25 cellular contexts compared by ENCODE assay signal in genomic region chr3:75395601-75396315, GRCh38.
DNase-seq lines count a peak whose midpoint lies in the region; ATAC-seq, FAIRE-seq and TF ChIP-seq lines count a peak whose summit lies in the region.
"Had no signal": no experiment of that assay in that cellular context is flagged by ENCODE, and none has a peak within 500 bp of the region (broad histone marks: within the 10 kb centered on the region; RNA-seq: fewer than 3 reads in every experiment).

No MANE protein-coding gene starts in this region.

- H3K4me3 ChIP-seq in esophagus (ENCODE audit: low read depth in 1 of 2, low read length in 2 of 2), result peak overlapping the region; percentile 14 to 29
- H3K4me3 ChIP-seq in parathyroid adenoma (ENCODE audit: low read depth, low read length), result peak overlapping the region; percentile 13
- H3K4me3 ChIP-seq in upper lobe of right lung, result peak overlapping the region; percentile 26
- H3K4me3 ChIP-seq: adrenal gland, BLaER1, GM23338, MG63 had no signal

- H3K4me1 Mint-ChIP-seq in naive thymus-derived CD8-positive, alpha-beta T cell, result no peaks in the 10 kb centered on the region
- H3K4me1 Mint-ChIP-seq: activated CD4-positive, alpha-beta T cell treated with anti-CD3 and anti-CD28 coated beads, Interleukin-2, amount 10 ng/mL, durations not matched to agents 7 days and 5 days; central memory CD8-positive, alpha-beta T cell had no signal

- H3K27ac Mint-ChIP-seq in naive thymus-derived CD8-positive, alpha-beta T cell, result no peak overlapping the region
- H3K27ac Mint-ChIP-seq: activated CD4-positive, alpha-beta T cell treated with anti-CD3 and anti-CD28 coated beads, Interleukin-2, amount 10 ng/mL, durations not matched to agents 7 days and 5 days; activated T-helper 2 cell treated with anti-CD3 and anti-CD28 coated beads, Interferon-gamma antibody, Interleukin-2, Interleukin-4, amounts not matched to agents 10 μg/mL and 5 μg/mL and 100 μg/mL, durations not matched to agents 14 hours and 24 hours and 36 hours; GM23338 had no signal

- TF ChIP-seq CTCF in parathyroid adenoma (IDR thresholded peaks at IDR 0.05) (no peak), upper lobe of right lung (IDR thresholded peaks at IDR 0.05) (no peak)

- no peak for ATAC-seq in upper lobe of right lung
- ATAC-seq in HG03025 (IDR thresholded peaks at IDR 0.05; ENCODE audit: low FRiP score, unreplicated experiment), result no peak
- no peak for ATAC-seq in naive thymus-derived CD8-positive, alpha-beta T cell
- ATAC-seq: esophagus mucosa, GM23338, left colon had no signal

- H3K79me2 ChIP-seq in parathyroid adenoma, result no peaks in the 10 kb centered on the region

- FAIRE-seq in HTR-8/SVneo (lab: Jason Lieb, UNC), result peak; percentile 80
- FAIRE-seq: GM18507 had no signal

- POLR2A ChIA-PET in naive thymus-derived CD8-positive, alpha-beta T cell (lab: Charles Lee), result no interaction called here

- H3K9me3 ChIP-seq in esophagus (ENCODE audit: control insufficient read depth in 2 of 2, insufficient read depth in 1 of 2, low read depth in 1 of 2, low read length in 1 of 2) (peaks cover 0 to 3% of the 10 kb centered on the region in 2 donors), parathyroid adenoma (ENCODE audit: control insufficient read depth, low read length) (no peaks in the 10 kb centered on the region), upper lobe of right lung (no peaks in the 10 kb centered on the region)
- H3K9me3 ChIP-seq: adrenal gland, MG63, neutrophil, right atrium auricular region, SK-N-SH had no signal

- H3K27me3 ChIP-seq in esophagus (ENCODE audit: control insufficient read depth in 1 of 2, insufficient read depth in 2 of 2, low read length in 2 of 2) (no peaks in the 10 kb centered on the region), parathyroid adenoma (ENCODE audit: control insufficient read depth, insufficient read depth, low read length) (no peaks in the 10 kb centered on the region), upper lobe of right lung (no peaks in the 10 kb centered on the region)
- H3K27me3 ChIP-seq: adrenal gland, BLaER1, MG63, right atrium auricular region had no signal

- peak overlapping the region; percentile 63 for H3K4me2 ChIP-seq in parathyroid adenoma (ENCODE audit: low read length)
- H3K4me2 ChIP-seq: BLaER1, GM23338, SK-N-SH had no signal

- H3K9me3 Mint-ChIP-seq in naive thymus-derived CD8-positive, alpha-beta T cell, result peaks cover 0 to 8% (median 2%) of the 10 kb centered on the region in 9 donors
- H3K9me3 Mint-ChIP-seq: activated T-helper 2 cell treated with anti-CD3 and anti-CD28 coated beads, Interferon-gamma antibody, Interleukin-2, Interleukin-4, amounts not matched to agents 10 μg/mL and 5 μg/mL and 100 μg/mL, durations not matched to agents 14 hours and 24 hours and 36 hours; central memory CD8-positive, alpha-beta T cell had no signal

- no peak overlapping the region for H2AFZ ChIP-seq in parathyroid adenoma
- H2AFZ ChIP-seq: GM23338 had no signal

- H3K27me3 Mint-ChIP-seq in naive thymus-derived CD8-positive, alpha-beta T cell, result peaks cover 0 to 7% (median 4%) of the 10 kb centered on the region in 5 donors
- H3K27me3 Mint-ChIP-seq: activated CD4-positive, alpha-beta T cell treated with anti-CD3 and anti-CD28 coated beads, Interleukin-2, amount 10 ng/mL, durations not matched to agents 7 days and 5 days had no signal

- H3K4me1 ChIP-seq in esophagus (ENCODE audit: control insufficient read depth in 2 of 2, insufficient read depth in 2 of 2, low read length in 1 of 2) (peaks cover 4 to 9% of the 10 kb centered on the region in 2 donors), parathyroid adenoma (no peaks in the 10 kb centered on the region), upper lobe of right lung (peaks cover 11% of the 10 kb centered on the region)
- H3K4me1 ChIP-seq: adrenal gland, BLaER1 had no signal

- no peak overlapping the region for H3K9ac ChIP-seq in parathyroid adenoma
- H3K9ac ChIP-seq: BLaER1, SK-N-SH had no signal

- no peak overlapping the region for H3K4me3 Mint-ChIP-seq in naive thymus-derived CD8-positive, alpha-beta T cell
- H3K4me3 Mint-ChIP-seq: activated CD4-positive, alpha-beta T cell treated with anti-CD3 and anti-CD28 coated beads, Interleukin-2, amount 10 ng/mL, durations not matched to agents 7 days and 5 days; central memory CD8-positive, alpha-beta T cell; GM23338 had no signal

- DNase-seq in HTR-8/SVneo (ENCODE audit: insufficient read length, low spot score) (no peak), upper lobe of right lung (no peak), inferior parietal cortex (ENCODE audit: extremely low spot score) (no peak)
- no peak for DNase-seq in naive thymus-derived CD8-positive, alpha-beta T cell
- DNase-seq: activated CD4-positive, alpha-beta T cell treated with anti-CD3 and anti-CD28 coated beads, Interleukin-2, amount 10 ng/mL, durations not matched to agents 7 days and 5 days; adrenal gland; effector CD4-positive, alpha-beta T cell; MG63; NCI-H1417 treated with DMSO at 0.1 percent for 48 hours; NCI-H510A treated with DMSO at 0.1 percent for 48 hours; stimulated activated CD4-positive, alpha-beta T cell treated with anti-CD3 and anti-CD28 coated beads, Interleukin-15, amount 100 ng/mL, for 24 hours had no signal

- WGBS in esophagus, 2 donors, result 64 to 68% methylated on average over 57 to 61 of the region's 61 CpGs

- H3K36me3 Mint-ChIP-seq in naive thymus-derived CD8-positive, alpha-beta T cell, result peaks cover 2 to 4% (median 3%) of the 10 kb centered on the region in 3 donors

- H3K36me3 ChIP-seq in esophagus (ENCODE audit: control insufficient read depth in 2 of 2, insufficient read depth in 2 of 2, low read length in 1 of 2) (no peaks in the 10 kb centered on the region), parathyroid adenoma (ENCODE audit: control insufficient read depth, insufficient read depth, low read length) (no peaks in the 10 kb centered on the region), upper lobe of right lung (no peaks in the 10 kb centered on the region)
- H3K36me3 ChIP-seq: adrenal gland, BLaER1, MG63, neutrophil, right atrium auricular region had no signal

- H3K27ac ChIP-seq in esophagus (ENCODE audit: low read depth in 2 of 2, low read length in 1 of 2) (no peak overlapping the region), parathyroid adenoma (no peak overlapping the region), upper lobe of right lung (no peak overlapping the region)
- H3K27ac ChIP-seq: adrenal gland, BLaER1, neutrophil, VCaP had no signal

- intact Hi-C loops in upper lobe of right lung (cut with DNase I), result no loop called here
